23 cellular contexts compared by ENCODE assay signal in the genomic region with DNA sequence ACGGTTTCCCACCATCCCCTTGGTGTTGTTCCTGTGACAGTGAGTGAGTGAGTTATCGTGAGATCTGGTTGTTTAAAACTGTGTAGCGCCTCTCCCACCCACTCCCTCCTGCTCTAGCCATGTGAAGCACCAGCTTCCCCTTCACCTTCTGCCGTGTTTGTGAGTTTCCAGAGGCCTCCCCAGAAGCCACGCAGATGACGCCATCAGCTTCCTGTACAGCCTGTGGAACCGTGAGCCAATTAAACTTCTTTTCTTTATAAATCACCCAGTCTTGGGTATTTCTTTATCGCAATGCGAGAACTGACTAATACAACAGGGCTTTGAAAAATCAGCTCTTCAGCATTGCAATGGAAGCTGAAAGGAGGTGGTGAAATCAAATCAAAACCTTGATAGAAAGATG. TPM values are rescaled to one million over a fixed set of nuclear protein-coding genes. Genes with fewer than 3 reads are reported as not detected.
DNase-seq lines count a peak whose midpoint lies in the region; ATAC-seq, FAIRE-seq and TF ChIP-seq lines count a peak whose summit lies in the region.
"Had no signal": no experiment of that assay in that cellular context is flagged by ENCODE, and none has a peak within 500 bp of the region (broad histone marks: within the 10 kb centered on the region; RNA-seq: fewer than 3 reads in every experiment).

No MANE protein-coding gene starts in this region.

- H3K79me2 ChIP-seq in astrocyte (ENCODE audit: insufficient read depth, low read length), result no peaks in the 10 kb centered on the region

- no peak overlapping the region for H3K27ac Mint-ChIP-seq in astrocyte (ENCODE audit: unreplicated experiment)

- no peaks in the 10 kb centered on the region for H4K20me1 ChIP-seq in astrocyte (ENCODE audit: insufficient read depth, low read length)
- H4K20me1 ChIP-seq: BLaER1 treated with 17β-estradiol and CSF1 and Interleukin-3, amounts not matched to agents 10 nM and 100 nM had no signal

- H3K4me3 Mint-ChIP-seq in astrocyte (ENCODE audit: unreplicated experiment), result no peak overlapping the region
- H3K4me3 Mint-ChIP-seq: CD8-positive, alpha-beta memory T cell had no signal

- peaks cover 1% of the 10 kb centered on the region for H3K9me3 Mint-ChIP-seq in astrocyte (ENCODE audit: unreplicated experiment)
- H3K9me3 Mint-ChIP-seq: CD8-positive, alpha-beta memory T cell had no signal

- H3K9ac ChIP-seq in astrocyte (ENCODE audit: low read length), result no peak overlapping the region
- H3K9ac ChIP-seq: BLaER1 treated with 17β-estradiol and CSF1 and Interleukin-3, amounts not matched to agents 10 nM and 100 nM had no signal

- FAIRE-seq in astrocyte (lab: Jason Lieb, UNC) (no peak), RCC 7860 (lab: Jason Lieb, UNC) (no peak)
- FAIRE-seq: D721Med, GM19239 had no signal

- ATAC-seq in GM18511 (IDR thresholded peaks at IDR 0.05; ENCODE audit: unreplicated experiment), result no peak
- no peak for ATAC-seq in HG03432 (IDR thresholded peaks at IDR 0.05; ENCODE audit: unreplicated experiment)
- ATAC-seq: Panc1 had no signal

- no peak overlapping the region for H2AFZ ChIP-seq in astrocyte (ENCODE audit: low read depth, low read length)

- H3K4me3 ChIP-seq in astrocyte (ENCODE audit: insufficient read depth, low read depth, low read length), result no peak overlapping the region
- H3K4me3 ChIP-seq: BLaER1 treated with 17β-estradiol and CSF1 and Interleukin-3, amounts not matched to agents 10 nM and 100 nM; SJCRH30 had no signal

- H3K4me2 ChIP-seq in astrocyte (ENCODE audit: low read length), result no peak overlapping the region
- H3K4me2 ChIP-seq: BLaER1 treated with 17β-estradiol and CSF1 and Interleukin-3, amounts not matched to agents 10 nM and 100 nM had no signal

- H3K27me3 ChIP-seq in astrocyte (ENCODE audit: insufficient read depth, low read length), result no peaks in the 10 kb centered on the region
- H3K27me3 ChIP-seq: BLaER1 treated with 17β-estradiol and CSF1 and Interleukin-3, amounts not matched to agents 10 nM and 100 nM had no signal

- no peaks in the 10 kb centered on the region for H3K27me3 Mint-ChIP-seq in astrocyte (ENCODE audit: low read depth, unreplicated experiment)

- no peaks in the 10 kb centered on the region for H3K4me1 Mint-ChIP-seq in astrocyte (ENCODE audit: low read depth, unreplicated experiment)
- H3K4me1 Mint-ChIP-seq: CD8-positive, alpha-beta memory T cell had no signal

- peak; percentile 15 for DNase-seq in stimulated activated CD4-positive, alpha-beta T cell treated with anti-CD3 and anti-CD28 coated beads, Interleukin-1b, Interleukin-23, amount 100 ng/mL, for 48 hours
- no peak for DNase-seq in stimulated activated CD4-positive, alpha-beta T cell treated with anti-CD3 and anti-CD28 coated beads, Interleukin-4, amount 100 ng/mL, for 24 hours
- DNase-seq in Kasumi-1 (lab: John Stamatoyannopoulos, UW) (peak; percentile 25 to 32), astrocyte (ENCODE audit: low read depth) (peak; percentile 28), RCC 7860 (ENCODE audit: low spot score) (no peak)
- DNase-seq: ACHN; CD8-positive, alpha-beta memory T cell; DMS53; EL; GF-D8; NCI-H1105; NCI-H146; NCI-H2029; NCI-H345; NCI-H524 treated with DMSO at 0.1 percent for 48 hours; NCI-H82; SJCRH30 had no signal

- H3K36me3 ChIP-seq in astrocyte (ENCODE audit: insufficient read depth, low read length), result no peaks in the 10 kb centered on the region
- H3K36me3 ChIP-seq: BLaER1 treated with 17β-estradiol and CSF1 and Interleukin-3, amounts not matched to agents 10 nM and 100 nM; SJCRH30 had no signal

- H3K9me3 ChIP-seq in astrocyte (ENCODE audit: insufficient read depth, low read depth, low read length), result no peaks in the 10 kb centered on the region
- H3K9me3 ChIP-seq: SJCRH30 had no signal

- TF ChIP-seq CTCF in astrocyte (IDR thresholded peaks at IDR 0.05; ENCODE audit: insufficient read depth, low read depth, low read length), result no peak

- no peaks in the 10 kb centered on the region for H3K36me3 Mint-ChIP-seq in astrocyte (ENCODE audit: low read depth, unreplicated experiment)
- H3K36me3 Mint-ChIP-seq: CD8-positive, alpha-beta memory T cell had no signal

- no peak overlapping the region for H3K27ac ChIP-seq in astrocyte (ENCODE audit: low read depth, low read length)
- H3K27ac ChIP-seq: BLaER1 treated with 17β-estradiol and CSF1 and Interleukin-3, amounts not matched to agents 10 nM and 100 nM; SJCRH30 had no signal

- peaks cover 3% of the 10 kb centered on the region for H3K4me1 ChIP-seq in astrocyte (ENCODE audit: insufficient read depth, low read length)
- H3K4me1 ChIP-seq: SJCRH30 had no signal

RNA-seq across cellular contexts. Expression of a gene that starts 50.0 kb away (rescaled TPM):
- total RNA-seq in astrocyte, result not detected in 2 replicates
- total RNA-seq: CD8-positive, alpha-beta memory T cell; SJCRH30 had no signal

Comparison
In these comparisons a context has a peak if more than half of its experiments do, and no peak if none do; other contexts are left out.
1. DNase-seq: peak in stimulated activated CD4-positive, alpha-beta T cell treated with anti-CD3 and anti-CD28 coated beads, Interleukin-1b, Interleukin-23, amount 100 ng/mL, for 48 hours (single experiment), Kasumi-1 (2 of 2) and astrocyte (single experiment); none in stimulated activated CD4-positive, alpha-beta T cell treated with anti-CD3 and anti-CD28 coated beads, Interleukin-4, amount 100 ng/mL, for 24 hours (single experiment) and RCC 7860 (single experiment).